Comparison of ENCODE assay signal across 15 cellular contexts in the genomic region with DNA sequence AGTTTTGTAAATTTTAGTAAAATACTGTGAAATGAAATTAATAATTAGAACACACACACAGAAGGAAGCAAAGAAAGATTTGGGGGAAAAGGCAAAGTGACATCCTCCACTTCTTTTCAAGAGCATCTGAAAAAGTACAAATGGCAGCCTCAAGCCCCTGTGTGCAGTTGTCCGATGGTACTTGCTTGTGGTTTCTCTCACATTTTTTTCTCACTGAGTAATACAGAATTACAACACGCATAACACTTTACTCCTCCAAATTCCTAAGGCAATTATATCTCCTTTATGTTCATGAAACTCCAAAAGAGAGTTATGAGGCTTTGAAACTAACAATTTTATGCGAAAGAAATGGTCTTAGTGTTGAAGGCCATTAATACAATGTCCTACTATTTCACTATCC.
A peak's percentile ranks its signal among the peaks of the same experiment; 100 is the strongest.
DNase-seq lines count a peak whose midpoint lies in the region; ATAC-seq and TF ChIP-seq lines count a peak whose summit lies in the region.
"Had no signal": no experiment of that assay in that cellular context is flagged by ENCODE, and none has a peak within 500 bp of the region (broad histone marks: within the 10 kb centered on the region; RNA-seq: fewer than 3 reads in every experiment).

No MANE protein-coding gene starts in this region.

- H3K4me3 Mint-ChIP-seq in nephron = no peak overlapping the region
- H3K4me3 Mint-ChIP-seq: naive thymus-derived CD4-positive, alpha-beta T cell; stimulated activated effector memory CD8-positive, alpha-beta T cell treated with anti-CD3 and anti-CD28 coated beads, Interleukin-12 subunit alpha, Interleukin-12 subunit beta, amount 100 ng/mL, for 72 hours had no signal

- ATAC-seq in HG03354 (IDR thresholded peaks at IDR 0.05; ENCODE audit: poor library complexity, severe bottlenecking, unreplicated experiment) = no peak
- no peak for ATAC-seq in GM19351 (IDR thresholded peaks at IDR 0.05; ENCODE audit: unreplicated experiment)
- ATAC-seq: left cardiac atrium; naive thymus-derived CD4-positive, alpha-beta T cell; stimulated activated effector memory CD8-positive, alpha-beta T cell treated with anti-CD3 and anti-CD28 coated beads, Interleukin-12 subunit alpha, Interleukin-12 subunit beta, amount 100 ng/mL, for 72 hours had no signal

- peak; percentile 15 for DNase-seq in Daoy (ENCODE audit: low read depth)
- peak; percentile 65 for DNase-seq in MV-4-11 (lab: John Stamatoyannopoulos, UW)
- peak; percentile 37 for DNase-seq in epidermal melanocyte (ENCODE audit: insufficient read length, low spot score)
- no peak for DNase-seq in NCI-H2081 (lab: John Stamatoyannopoulos, UW)
- no peak for DNase-seq in GM10266 (ENCODE audit: extremely low spot score)
- DNase-seq: activated CD8-positive, alpha-beta memory T cell treated with anti-CD3 and anti-CD28 coated beads, Interleukin-2, amount 50 U/mL, for 48 hours; activated naive CD4-positive, alpha-beta T cell treated with anti-CD3 and anti-CD28 coated beads, Interleukin-2, amount 50 U/mL, for 16 hours; GOT3; left cardiac atrium; naive thymus-derived CD4-positive, alpha-beta T cell; retina had no signal

- H3K36me3 Mint-ChIP-seq in nephron (ENCODE audit: low read depth) = peaks cover 28% of the 10 kb centered on the region
- H3K36me3 Mint-ChIP-seq: stimulated activated effector memory CD8-positive, alpha-beta T cell treated with anti-CD3 and anti-CD28 coated beads, Interleukin-12 subunit alpha, Interleukin-12 subunit beta, amount 100 ng/mL, for 72 hours had no signal

- peaks cover 10% of the 10 kb centered on the region for H3K4me1 Mint-ChIP-seq in nephron
- H3K4me1 Mint-ChIP-seq: naive thymus-derived CD4-positive, alpha-beta T cell; stimulated activated effector memory CD8-positive, alpha-beta T cell treated with anti-CD3 and anti-CD28 coated beads, Interleukin-12 subunit alpha, Interleukin-12 subunit beta, amount 100 ng/mL, for 72 hours had no signal

- TF ChIP-seq CTCF in nephron (IDR thresholded peaks at IDR 0.05; ENCODE audit: unreplicated experiment in 3 of 3) (no peak), GM10266 (IDR thresholded peaks at IDR 0.05; ENCODE audit: control insufficient read depth, insufficient read depth, low read depth, missing control alignments) (no peak)

- peaks cover 12% of the 10 kb centered on the region for H3K9me3 Mint-ChIP-seq in nephron

- no peaks in the 10 kb centered on the region for H3K27me3 Mint-ChIP-seq in nephron (ENCODE audit: low read depth)

- H3K27ac Mint-ChIP-seq in nephron = peak overlapping the region; percentile 28 to 82 (median 58)
- H3K27ac Mint-ChIP-seq: naive thymus-derived CD4-positive, alpha-beta T cell; stimulated activated effector memory CD8-positive, alpha-beta T cell treated with anti-CD3 and anti-CD28 coated beads, Interleukin-12 subunit alpha, Interleukin-12 subunit beta, amount 100 ng/mL, for 72 hours had no signal

Comparison
In these comparisons a context has a peak if more than half of its experiments do, and no peak if none do; other contexts are left out.
1. DNase-seq: peak in Daoy (single experiment), MV-4-11 (single experiment) and epidermal melanocyte (single experiment); none in NCI-H2081 (0 of 2) and GM10266 (single experiment).